ENCODE assay signal across 13 cellular contexts in genomic region chr10:102964713-102965112, GRCh38. TPM values are rescaled to one million over a fixed set of nuclear protein-coding genes. Genes with fewer than 3 reads are reported as not detected.
DNase-seq lines count a peak whose midpoint lies in the region; ATAC-seq and TF ChIP-seq lines count a peak whose summit lies in the region.
"Had no signal": no experiment of that assay in that cellular context is flagged by ENCODE, and none has a peak within 500 bp of the region (broad histone marks: within the 10 kb centered on the region; RNA-seq: fewer than 3 reads in every experiment).

No MANE protein-coding gene starts in this region.

- H3K27ac ChIP-seq in GM23338 (ENCODE audit: low read depth), result no peak overlapping the region
- peak overlapping the region; percentile 42 to 79 (median 74) for H3K27ac ChIP-seq in adrenal gland
- H3K27ac ChIP-seq in A673 (ENCODE audit: low read depth, low read length, poor library complexity, severe bottlenecking), result no peak overlapping the region
- H3K27ac ChIP-seq: BLaER1 had no signal

- TF ChIP-seq CTCF in GM23338 (conservative IDR thresholded peaks at IDR 0.05; ENCODE audit: low read depth in 2 of 2), result no peak
- TF ChIP-seq CTCF in adrenal gland (IDR thresholded peaks at IDR 0.05), result no peak
- no peak for TF ChIP-seq CTCF in mesothelial cell of epicardium (IDR thresholded peaks at IDR 0.05; ENCODE audit: unreplicated experiment)
- TF ChIP-seq CTCF in progenitor cell of endocrine pancreas (IDR thresholded peaks at IDR 0.05; ENCODE audit: unreplicated experiment), result no peak
- no peak for TF ChIP-seq CTCF in A673 (conservative IDR thresholded peaks at IDR 0.05; ENCODE audit: low read depth, low read length)

- H3K27ac Mint-ChIP-seq in GM23338, result peak overlapping the region; percentile 30; the same call in 1 of the 2 replicates
- H3K27ac Mint-ChIP-seq in mesothelial cell of epicardium, result peak overlapping the region; percentile 88
- peak overlapping the region; percentile 92 for H3K27ac Mint-ChIP-seq in progenitor cell of endocrine pancreas
- H3K27ac Mint-ChIP-seq: CD4-positive, CD25-positive, alpha-beta regulatory T cell had no signal

- H3K4me2 ChIP-seq in GM23338, result no peak overlapping the region
- H3K4me2 ChIP-seq: BLaER1 had no signal

- POLR2A ChIA-PET in A673 (lab: Charles Lee; ENCODE audit: low non-redundant PET), result no interaction called here

- WGBS in adrenal gland, 4 donors, result 91 to 96% (median 94%) methylated on average over 8 of the region's 8 CpGs

- H3K4me1 ChIP-seq in GM23338 (ENCODE audit: insufficient read depth), result no peaks in the 10 kb centered on the region
- peaks cover 35 to 38% of the 10 kb centered on the region in 2 donors for H3K4me1 ChIP-seq in adrenal gland (replicated peaks in 1 of 2)
- H3K4me1 ChIP-seq in A673 (ENCODE audit: insufficient read depth, low read length, poor library complexity, severe bottlenecking), result no peaks in the 10 kb centered on the region
- H3K4me1 ChIP-seq: BLaER1 had no signal

- no peak overlapping the region for H2AFZ ChIP-seq in GM23338

- TF ChIP-seq POLR2A in adrenal gland (IDR thresholded peaks at IDR 0.05), result no peak

- no TSS peak for BruUV-seq in A673 (replicated peaks; lab: Mats Ljungman, UMichigan)

- H3K36me3 ChIP-seq in GM23338 (ENCODE audit: insufficient read depth) (no peaks in the 10 kb centered on the region), adrenal gland (replicated peaks in 1 of 2) (no peaks in the 10 kb centered on the region), A673 (ENCODE audit: insufficient read depth, low read length, poor library complexity, severe bottlenecking) (no peaks in the 10 kb centered on the region)
- H3K36me3 ChIP-seq: BLaER1 had no signal

- H3K9me3 Mint-ChIP-seq in GM23338 (no peaks in the 10 kb centered on the region), mesothelial cell of epicardium (no peaks in the 10 kb centered on the region), progenitor cell of endocrine pancreas (ENCODE audit: low read depth) (no peaks in the 10 kb centered on the region)
- H3K9me3 Mint-ChIP-seq: CD4-positive, CD25-positive, alpha-beta regulatory T cell had no signal

- no peak overlapping the region for H3K4me3 Mint-ChIP-seq in GM23338
- H3K4me3 Mint-ChIP-seq in mesothelial cell of epicardium, result peak overlapping the region; percentile 31
- no peak overlapping the region for H3K4me3 Mint-ChIP-seq in progenitor cell of endocrine pancreas (ENCODE audit: low read depth)
- H3K4me3 Mint-ChIP-seq: CD4-positive, CD25-positive, alpha-beta regulatory T cell had no signal

- intact Hi-C loops in adrenal gland (cut with DNase I) (no loop called here), A673 (cut with micrococcal nuclease; ENCODE audit: unreplicated experiment) (no loop called here)

- H3K9me3 ChIP-seq in adrenal gland (replicated peaks in 1 of 3), result no peaks in the 10 kb centered on the region
- H3K9me3 ChIP-seq in A673 (ENCODE audit: low read depth, low read length, poor library complexity, severe bottlenecking), result no peaks in the 10 kb centered on the region
- H3K9me3 ChIP-seq: BLaER1 had no signal

- H3K4me3 ChIP-seq in GM23338 (no peak overlapping the region), adrenal gland (no peak overlapping the region), A673 (ENCODE audit: low read depth, low read length, poor library complexity, severe bottlenecking) (no peak overlapping the region)
- H3K4me3 ChIP-seq: BLaER1 had no signal

- CTCF ChIA-PET in A673 (lab: Charles Lee), result no interaction called here

- H4K20me1 ChIP-seq in GM23338 (replicated peaks; ENCODE audit: insufficient read depth), result no peaks in the 10 kb centered on the region
- H4K20me1 ChIP-seq: BLaER1 had no signal

- no peak for DNase-seq in GM23338 (ENCODE audit: low spot score)
- no peak for DNase-seq in adrenal gland
- no peak for DNase-seq in mesothelial cell of epicardium (ENCODE audit: low spot score in 2 of 2, unreplicated experiment in 2 of 2)
- DNase-seq in progenitor cell of endocrine pancreas (ENCODE audit: low spot score, unreplicated experiment), result no peak
- no peak for DNase-seq in A673 (ENCODE audit: low spot score)
- no peak for DNase-seq in OCI-M2 (lab: John Stamatoyannopoulos, UW; ENCODE audit: unreplicated experiment)
- DNase-seq in NCI-H524 treated with DMSO at 0.1 percent for 48 hours (lab: John Stamatoyannopoulos, UW), result no peak
- DNase-seq in ureter (ENCODE audit: low spot score), result no peak
- DNase-seq: AML-193; Calu3; CD4-positive, CD25-positive, alpha-beta regulatory T cell; DMS 273 treated with DMSO at 0.1 percent for 48 hours had no signal

- H3K36me3 Mint-ChIP-seq in GM23338 (ENCODE audit: low read depth), result no peaks in the 10 kb centered on the region
- H3K36me3 Mint-ChIP-seq in mesothelial cell of epicardium, result no peaks in the 10 kb centered on the region
- no peaks in the 10 kb centered on the region for H3K36me3 Mint-ChIP-seq in progenitor cell of endocrine pancreas (ENCODE audit: insufficient read depth)

- H3K27me3 ChIP-seq in GM23338 (ENCODE audit: insufficient read depth) (no peaks in the 10 kb centered on the region), adrenal gland (no peaks in the 10 kb centered on the region), A673 (replicated peaks; ENCODE audit: insufficient read depth, low read depth, low read length, poor library complexity) (no peaks in the 10 kb centered on the region)
- H3K27me3 ChIP-seq: BLaER1 had no signal

- H3K79me2 ChIP-seq in GM23338 (replicated peaks; ENCODE audit: insufficient read depth), result 0 out of 2 replicates have a peak, but pooled peaks cover 2% of the 10 kb centered on the region

- no peaks in the 10 kb centered on the region; the same call in 1 of the 2 replicates for H3K9me2 ChIP-seq in GM23338 (ENCODE audit: insufficient read depth)

- ATAC-seq in GM23338, result no peak

- H3F3A ChIP-seq in GM23338 (replicated peaks; ENCODE audit: low read depth), result no peaks in the 10 kb centered on the region

- H3K27me3 Mint-ChIP-seq in GM23338 (ENCODE audit: insufficient read depth, low read depth, poor library complexity), result no peaks in the 10 kb centered on the region
- H3K27me3 Mint-ChIP-seq in mesothelial cell of epicardium (ENCODE audit: low read depth), result no peaks in the 10 kb centered on the region
- no peaks in the 10 kb centered on the region for H3K27me3 Mint-ChIP-seq in progenitor cell of endocrine pancreas
- H3K27me3 Mint-ChIP-seq: CD4-positive, CD25-positive, alpha-beta regulatory T cell had no signal

- H3K4me1 Mint-ChIP-seq in GM23338 (no peaks in the 10 kb centered on the region), mesothelial cell of epicardium (peaks cover 25% of the 10 kb centered on the region), progenitor cell of endocrine pancreas (ENCODE audit: low read depth) (peaks cover 26% of the 10 kb centered on the region)

TF ChIP-seq in GM23338, 12 proteins besides CTCF, POLR2A, EP300 and RAD21:
- TF ChIP-seq NANOG (IDR thresholded peaks at IDR 0.05; ENCODE audit: borderline replicate concordance), result no peak

RNA-seq across cellular contexts. Expression of gene CNNM2, which starts 46.6 kb away (rescaled TPM):
- 23.8 and 31.3 TPM in 2 replicates for total RNA-seq in GM23338 (2014; rRNA removed; shearing (Covaris generic))
- polyA plus RNA-seq in GM23338 (2016; fragmentation: Nextera tagmentation; extraction: Ambion mirVana), result 4.5 and 5.2 TPM in 2 replicates
- total RNA-seq in adrenal gland, result 10 to 100 TPM; 27.6 to 52.0 (median 41.8) TPM
- polyA plus RNA-seq in adrenal gland, result 10 to 100 TPM in 1 of 3 donors, 1 to 10 TPM in 2; 5.4 to 28.3 (median 8.3) TPM
- 10.9 to 12.5 TPM (median 11.4 TPM) in 3 replicates for total RNA-seq in mesothelial cell of epicardium
- total RNA-seq in progenitor cell of endocrine pancreas, result 12.5 and 14.5 TPM in 2 replicates
- 4.8 and 5.6 TPM in 2 replicates for total RNA-seq in A673 (2021)
- 12.7 TPM for total RNA-seq in ureter

Comparison
In these comparisons a context has a peak if more than half of its experiments do, and no peak if none do; other contexts are left out.
1. H3K27ac ChIP-seq: peak in adrenal gland (5 of 5); none in GM23338 (single experiment) and A673 (single experiment).
2. H3K27ac Mint-ChIP-seq: peak in every context shown above with its lines; median percentile 92 in progenitor cell of endocrine pancreas; 88 in mesothelial cell of epicardium; 30 in GM23338.